ENCODE assay signal across 21 cellular contexts in genomic region chr3:14577897-14578296, GRCh38. TPM values are rescaled to one million over a fixed set of nuclear protein-coding genes. Genes with fewer than 3 reads are reported as not detected.
A peak's percentile ranks its signal among the peaks of the same experiment; 100 is the strongest.
DNase-seq lines count a peak whose midpoint lies in the region; ATAC-seq and TF ChIP-seq lines count a peak whose summit lies in the region.
"Had no signal": no experiment of that assay in that cellular context is flagged by ENCODE, and none has a peak within 500 bp of the region (broad histone marks: within the 10 kb centered on the region; RNA-seq: fewer than 3 reads in every experiment).

No MANE protein-coding gene starts in this region.

- no peak overlapping the region for H3K9ac ChIP-seq in liver (ENCODE audit: low read depth in 1 of 2, low read length in 2 of 2)

- DNase-seq in AG10803 (ENCODE audit: low read depth) (no peak), WERI-Rb-1 (no peak), 8988T (no peak), SIG-M5 (lab: John Stamatoyannopoulos, UW) (no peak)
- DNase-seq: Calu3; CD4-positive, alpha-beta memory T cell; DMS79 treated with DMSO at 0.1 percent for 48 hours; GDM1; Karpas-422; MG63; NCI-H1092 treated with DMSO at 0.1 percent for 48 hours; NCI-H1694; NCI-H2107; NCI-H226; NCI-H524 treated with DMSO at 0.1 percent for 48 hours; T-cell had no signal

- CTCF ChIA-PET in HEK293 (lab: Yijun Ruan, JAX) = interaction anchor here (0.5 to 1.4 kb wide), 5 partner anchors 30 to 1837 kb away, joined by 3 to 6 read pairs (median 4); no protein-coding TSS in a partner anchor

- H3K36me3 ChIP-seq in HEK293 (ENCODE audit: control insufficient read depth in 2 of 2, insufficient read depth in 1 of 2, low read length in 2 of 2) (no peaks in the 10 kb centered on the region), WERI-Rb-1 (no peaks in the 10 kb centered on the region), liver (ENCODE audit: control insufficient read depth in 4 of 4, insufficient read depth in 3 of 4, low read depth in 1 of 4, low read length in 3 of 4) (no peaks in the 10 kb centered on the region)
- H3K36me3 ChIP-seq: MG63 had no signal

- no peak overlapping the region for H3K27ac ChIP-seq in HEK293 (ENCODE audit: extremely low read depth, low read depth, low read length)
- H3K27ac ChIP-seq in WERI-Rb-1 = no peak overlapping the region
- H3K27ac ChIP-seq in liver (ENCODE audit: low read depth in 1 of 2, low read length in 2 of 2) = no peak overlapping the region

- H3K4me1 ChIP-seq in HEK293 (ENCODE audit: control insufficient read depth, insufficient read depth, low read length) (no peaks in the 10 kb centered on the region), liver (ENCODE audit: control insufficient read depth in 4 of 4, insufficient read depth in 4 of 4, low read length in 3 of 4) (no peaks in the 10 kb centered on the region)

- H3K9me3 ChIP-seq in HEK293 (ENCODE audit: control insufficient read depth, insufficient read depth, low read depth, low read length) = no peaks in the 10 kb centered on the region
- H3K9me3 ChIP-seq in WERI-Rb-1 (ENCODE audit: severe bottlenecking) = no peaks in the 10 kb centered on the region
- no peaks in the 10 kb centered on the region for H3K9me3 ChIP-seq in liver (ENCODE audit: control insufficient read depth in 4 of 4, low read length in 3 of 4)
- H3K9me3 ChIP-seq: MG63 had no signal

- TF ChIP-seq CTCF in AG10803 (conservative IDR thresholded peaks at IDR 0.05; ENCODE audit: low read length) (0 out of 2 replicates have a peak, but pooled peaks have one; percentile 5), HEK293 (tag by site-specific recombination; IDR thresholded peaks at IDR 0.05) (0 out of 2 replicates have a peak, but pooled peaks have one; percentile 24), WERI-Rb-1 (IDR thresholded peaks at IDR 0.05; ENCODE audit: low read depth, low read length) (peak; percentile 19; the same call in 1 of the 2 replicates), liver (IDR thresholded peaks at IDR 0.05; ENCODE audit: low read depth, low read length, missing input control) (peak; percentile 26)

- POLR2A ChIA-PET in HEK293 (lab: Yijun Ruan, JAX) = no interaction called here

- TF ChIP-seq RAD21 in liver (IDR thresholded peaks at IDR 0.05) = peak; percentile 73 to 74

- WGBS in liver = 43% methylated on average over 5 of the region's 5 CpGs

- H3K4me3 ChIP-seq in AG10803 (ENCODE audit: low read length) (no peak overlapping the region), HEK293 (ENCODE audit: low read depth, low read length) (no peak overlapping the region), WERI-Rb-1 (ENCODE audit: low read depth, low read length) (no peak overlapping the region), liver (ENCODE audit: low read depth in 1 of 3, low read length in 3 of 3) (no peak overlapping the region)
- H3K4me3 ChIP-seq: GM12878, MG63 had no signal

- no peak for ATAC-seq in GM19351 (IDR thresholded peaks at IDR 0.05; ENCODE audit: unreplicated experiment)
- ATAC-seq: GM12878, T-cell had no signal

- H3K27me3 ChIP-seq in WERI-Rb-1 (ENCODE audit: insufficient read depth, low read depth, severe bottlenecking) (no peaks in the 10 kb centered on the region), liver (ENCODE audit: control insufficient read depth in 4 of 4, insufficient read depth in 4 of 4, low read length in 3 of 4) (no peaks in the 10 kb centered on the region)
- H3K27me3 ChIP-seq: MG63 had no signal

TF ChIP-seq in HEK293, 187 proteins besides CTCF, POLR2A, EP300 and RAD21 (continues in another document):
- TF ChIP-seq, protein P1, sequence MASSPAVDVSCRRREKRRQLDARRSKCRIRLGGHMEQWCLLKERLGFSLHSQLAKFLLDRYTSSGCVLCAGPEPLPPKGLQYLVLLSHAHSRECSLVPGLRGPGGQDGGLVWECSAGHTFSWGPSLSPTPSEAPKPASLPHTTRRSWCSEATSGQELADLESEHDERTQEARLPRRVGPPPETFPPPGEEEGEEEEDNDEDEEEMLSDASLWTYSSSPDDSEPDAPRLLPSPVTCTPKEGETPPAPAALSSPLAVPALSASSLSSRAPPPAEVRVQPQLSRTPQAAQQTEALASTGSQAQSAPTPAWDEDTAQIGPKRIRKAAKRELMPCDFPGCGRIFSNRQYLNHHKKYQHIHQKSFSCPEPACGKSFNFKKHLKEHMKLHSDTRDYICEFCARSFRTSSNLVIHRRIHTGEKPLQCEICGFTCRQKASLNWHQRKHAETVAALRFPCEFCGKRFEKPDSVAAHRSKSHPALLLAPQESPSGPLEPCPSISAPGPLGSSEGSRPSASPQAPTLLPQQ (tag by site-specific recombination; IDR thresholded peaks at IDR 0.05) = no peak
- TF ChIP-seq, protein P2, sequence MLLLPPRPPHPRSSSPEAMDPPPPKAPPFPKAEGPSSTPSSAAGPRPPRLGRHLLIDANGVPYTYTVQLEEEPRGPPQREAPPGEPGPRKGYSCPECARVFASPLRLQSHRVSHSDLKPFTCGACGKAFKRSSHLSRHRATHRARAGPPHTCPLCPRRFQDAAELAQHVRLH (tag by site-specific recombination; IDR thresholded peaks at IDR 0.05) = no peak
- TF ChIP-seq ZBTB20 (tag by site-specific recombination; IDR thresholded peaks at IDR 0.05) (no peak), GLI2 (tag by site-specific recombination; IDR thresholded peaks at IDR 0.05; ENCODE audit: borderline replicate concordance, low read depth) (no peak)
- TF ChIP-seq, protein P3, sequence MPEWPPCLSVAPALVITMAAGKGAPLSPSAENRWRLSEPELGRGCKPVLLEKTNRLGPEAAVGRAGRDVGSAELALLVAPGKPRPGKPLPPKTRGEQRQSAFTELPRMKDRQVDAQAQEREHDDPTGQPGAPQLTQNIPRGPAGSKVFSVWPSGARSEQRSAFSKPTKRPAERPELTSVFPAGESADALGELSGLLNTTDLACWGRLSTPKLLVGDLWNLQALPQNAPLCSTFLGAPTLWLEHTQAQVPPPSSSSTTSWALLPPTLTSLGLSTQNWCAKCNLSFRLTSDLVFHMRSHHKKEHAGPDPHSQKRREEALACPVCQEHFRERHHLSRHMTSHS (tag by site-specific recombination; IDR thresholded peaks at IDR 0.05) = no peak

TF ChIP-seq in liver, 16 proteins besides CTCF, POLR2A, EP300 and RAD21:
- no peak for TF ChIP-seq GABPA (IDR thresholded peaks at IDR 0.05 in 1 of 2, conservative IDR thresholded peaks at IDR 0.05 in 1 of 2)
- no peak for TF ChIP-seq NR2F2 (IDR thresholded peaks at IDR 0.05)
- no peak for TF ChIP-seq FOXA1 (IDR thresholded peaks at IDR 0.05)
- no peak for TF ChIP-seq RXRA (IDR thresholded peaks at IDR 0.05)

RNA-seq across cellular contexts. Expression of gene GRIP2, which starts 37.8 kb away (rescaled TPM):
- total RNA-seq in liver = under 1 TPM; 0.05 to 0.33 TPM
- under 1 TPM in 1 of 2 donors, not detected in 1; 0.09 TPM for polyA plus RNA-seq in liver
- total RNA-seq: Calu3; CD4-positive, alpha-beta memory T cell; GM12878; IMR-90 had no signal
- polyA plus RNA-seq: CD4-positive, alpha-beta memory T cell; GM12878 had no signal
